In the genomic region with DNA sequence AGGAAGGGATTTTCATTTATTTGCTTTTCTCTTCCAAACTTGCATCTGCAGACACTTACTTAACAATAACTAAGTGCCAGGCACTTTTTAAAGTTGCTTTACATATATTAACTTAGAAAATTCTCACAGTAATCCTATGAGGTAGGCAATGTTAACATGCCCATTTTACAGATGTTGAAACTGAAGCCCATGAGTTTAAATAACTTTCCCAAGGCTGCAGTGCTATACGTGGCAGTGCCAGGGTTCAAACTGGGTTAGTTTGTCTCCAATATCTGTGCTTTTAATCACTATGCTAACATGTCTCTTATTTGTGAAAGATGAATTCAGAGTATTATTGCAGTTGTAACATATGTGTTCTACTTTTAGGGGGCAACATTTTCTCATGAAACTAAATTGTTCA, we compare ENCODE assay signal across 9 cellular contexts.
"Had no signal": no experiment of that assay in that cellular context is flagged by ENCODE, and none has a peak within 500 bp of the region (broad histone marks: within the 10 kb centered on the region; RNA-seq: fewer than 3 reads in every experiment).

No MANE protein-coding gene starts in this region.

- ATAC-seq: HCT116 had no signal

- H3K9ac ChIP-seq: GM23248, KMS-11 had no signal

- H3K4me2 ChIP-seq: KMS-11 had no signal

- H3K4me3 ChIP-seq: GM23248, HAP-1 had no signal

- H3K9me3 ChIP-seq: HAP-1 had no signal

- DNase-seq: GOT3, H7, HFFc6, IMR-90 had no signal

- H3K27ac ChIP-seq: GM23248, HL-60, KMS-11 had no signal

- H2AFZ ChIP-seq: GM23248 had no signal

- H3K36me3 ChIP-seq: HAP-1 had no signal
